In the genomic region with DNA sequence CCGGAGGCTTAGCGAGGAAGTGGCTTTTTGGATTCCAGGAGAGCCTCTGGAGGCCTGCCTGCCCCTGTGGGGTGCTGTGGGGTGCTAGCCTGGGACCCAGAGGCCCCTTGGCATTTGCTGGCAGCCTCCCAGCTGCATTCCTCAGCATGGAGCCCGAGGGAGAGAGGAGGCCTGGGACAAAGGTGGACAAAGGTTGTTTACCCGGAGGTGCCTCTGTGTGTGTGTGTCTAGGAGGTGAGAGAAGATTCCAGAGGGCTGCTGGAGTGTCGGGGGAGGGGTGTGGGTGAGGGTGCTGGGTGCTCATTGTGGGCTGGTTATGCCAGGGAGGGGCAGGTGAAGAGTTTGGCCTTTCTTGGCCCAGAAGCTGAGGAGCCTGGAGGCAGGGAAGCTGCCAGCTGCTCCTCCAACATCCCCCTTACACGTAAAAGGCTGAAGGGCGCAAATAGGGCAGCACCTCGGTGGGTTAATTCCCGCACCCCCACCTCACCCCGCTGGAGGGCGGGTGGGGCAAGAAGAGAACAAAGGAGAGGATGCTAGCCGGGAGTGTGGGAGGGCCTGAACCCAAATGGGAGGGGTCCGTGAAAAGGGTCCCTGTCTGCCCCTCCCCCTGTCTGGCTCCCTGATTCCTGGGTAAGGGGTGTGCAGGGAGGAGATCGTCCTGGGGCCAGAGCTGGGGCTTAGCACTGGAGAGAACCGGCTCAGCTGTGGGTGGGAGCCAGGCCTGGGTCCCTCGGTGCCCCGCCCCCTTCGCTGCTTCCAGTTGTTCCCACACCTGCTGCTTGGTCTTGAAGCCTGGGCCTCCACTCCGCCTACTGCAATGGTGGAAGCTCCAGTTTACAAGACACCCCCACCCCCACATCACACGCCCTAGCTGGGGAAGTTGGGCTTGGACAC, we compare ENCODE assay signal across 1 cellular context.
TF ChIP-seq lines count a peak whose summit lies in the region.

No MANE protein-coding gene starts in this region.

TF ChIP-seq in HepG2, 621 proteins besides CTCF, POLR2A, EP300 and RAD21 (continued from another document and continues in another):
- TF ChIP-seq, protein P1, sequence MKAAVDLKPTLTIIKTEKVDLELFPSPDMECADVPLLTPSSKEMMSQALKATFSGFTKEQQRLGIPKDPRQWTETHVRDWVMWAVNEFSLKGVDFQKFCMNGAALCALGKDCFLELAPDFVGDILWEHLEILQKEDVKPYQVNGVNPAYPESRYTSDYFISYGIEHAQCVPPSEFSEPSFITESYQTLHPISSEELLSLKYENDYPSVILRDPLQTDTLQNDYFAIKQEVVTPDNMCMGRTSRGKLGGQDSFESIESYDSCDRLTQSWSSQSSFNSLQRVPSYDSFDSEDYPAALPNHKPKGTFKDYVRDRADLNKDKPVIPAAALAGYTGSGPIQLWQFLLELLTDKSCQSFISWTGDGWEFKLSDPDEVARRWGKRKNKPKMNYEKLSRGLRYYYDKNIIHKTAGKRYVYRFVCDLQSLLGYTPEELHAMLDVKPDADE (CRISPR knock-in tag; IDR thresholded peaks at IDR 0.05) = no peak
- TF ChIP-seq STAG1 (CRISPR knock-in tag; IDR thresholded peaks at IDR 0.05) = no peak; the same call in 1 of the 2 replicates
- TF ChIP-seq REPIN1 (CRISPR knock-in tag; IDR thresholded peaks at IDR 0.05; ENCODE audit: borderline replicate concordance, low read depth) = peak; percentile 59; the same call in 1 of the 2 replicates
- peak; percentile 86 for TF ChIP-seq RXRA (CRISPR knock-in tag; IDR thresholded peaks at IDR 0.05)
- no peak for TF ChIP-seq MBNL3 (CRISPR knock-in tag; conservative IDR thresholded peaks at IDR 0.05)
- TF ChIP-seq ASH2L (IDR thresholded peaks at IDR 0.05; ENCODE audit: insufficient read length, low read depth, low read length) = peak; percentile 85
- TF ChIP-seq, protein P2, sequence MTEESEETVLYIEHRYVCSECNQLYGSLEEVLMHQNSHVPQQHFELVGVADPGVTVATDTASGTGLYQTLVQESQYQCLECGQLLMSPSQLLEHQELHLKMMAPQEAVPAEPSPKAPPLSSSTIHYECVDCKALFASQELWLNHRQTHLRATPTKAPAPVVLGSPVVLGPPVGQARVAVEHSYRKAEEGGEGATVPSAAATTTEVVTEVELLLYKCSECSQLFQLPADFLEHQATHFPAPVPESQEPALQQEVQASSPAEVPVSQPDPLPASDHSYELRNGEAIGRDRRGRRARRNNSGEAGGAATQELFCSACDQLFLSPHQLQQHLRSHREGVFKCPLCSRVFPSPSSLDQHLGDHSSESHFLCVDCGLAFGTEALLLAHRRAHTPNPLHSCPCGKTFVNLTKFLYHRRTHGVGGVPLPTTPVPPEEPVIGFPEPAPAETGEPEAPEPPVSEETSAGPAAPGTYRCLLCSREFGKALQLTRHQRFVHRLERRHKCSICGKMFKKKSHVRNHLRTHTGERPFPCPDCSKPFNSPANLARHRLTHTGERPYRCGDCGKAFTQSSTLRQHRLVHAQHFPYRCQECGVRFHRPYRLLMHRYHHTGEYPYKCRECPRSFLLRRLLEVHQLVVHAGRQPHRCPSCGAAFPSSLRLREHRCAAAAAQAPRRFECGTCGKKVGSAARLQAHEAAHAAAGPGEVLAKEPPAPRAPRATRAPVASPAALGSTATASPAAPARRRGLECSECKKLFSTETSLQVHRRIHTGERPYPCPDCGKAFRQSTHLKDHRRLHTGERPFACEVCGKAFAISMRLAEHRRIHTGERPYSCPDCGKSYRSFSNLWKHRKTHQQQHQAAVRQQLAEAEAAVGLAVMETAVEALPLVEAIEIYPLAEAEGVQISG (CRISPR knock-in tag; IDR thresholded peaks at IDR 0.05) = peak; percentile 48
- TF ChIP-seq ZSCAN31 (CRISPR knock-in tag; IDR thresholded peaks at IDR 0.05; ENCODE audit: low read depth) = peak; percentile 85; the same call in 1 of the 2 replicates
- no peak for TF ChIP-seq ZNF589 (CRISPR knock-in tag; conservative IDR thresholded peaks at IDR 0.05)
- TF ChIP-seq ATRX (CRISPR knock-in tag; IDR thresholded peaks at IDR 0.05; ENCODE audit: borderline replicate concordance) = no peak
- peak; percentile 77; the same call in 1 of the 2 replicates for TF ChIP-seq ZKSCAN8 (CRISPR knock-in tag; IDR thresholded peaks at IDR 0.05; ENCODE audit: borderline replicate concordance)
- TF ChIP-seq SP4 (CRISPR knock-in tag; IDR thresholded peaks at IDR 0.05) = peak; percentile 62; the same call in 1 of the 2 replicates
- TF ChIP-seq MLLT10 (CRISPR knock-in tag; IDR thresholded peaks at IDR 0.05) = no peak
- no peak for TF ChIP-seq BRCA1 (CRISPR knock-in tag; IDR thresholded peaks at IDR 0.05)
- 0 out of 2 replicates have a peak, but pooled peaks have one; percentile 71 for TF ChIP-seq ZNF224 (CRISPR knock-in tag; IDR thresholded peaks at IDR 0.05)
- TF ChIP-seq ZNF232 (CRISPR knock-in tag; IDR thresholded peaks at IDR 0.05; ENCODE audit: borderline replicate concordance) = no peak
- no peak; the same call in none of the 2 replicates for TF ChIP-seq ZNF670 (CRISPR knock-in tag; IDR thresholded peaks at IDR 0.05; ENCODE audit: borderline replicate concordance)
- no peak for TF ChIP-seq ZNF180 (CRISPR knock-in tag; IDR thresholded peaks at IDR 0.05; ENCODE audit: borderline replicate concordance, low read depth)
- TF ChIP-seq NFIB (CRISPR knock-in tag; IDR thresholded peaks at IDR 0.05; ENCODE audit: borderline replicate concordance) = no peak
- TF ChIP-seq ZNF572 (CRISPR knock-in tag; IDR thresholded peaks at IDR 0.05) = peak; percentile 36; the same call in 1 of the 2 replicates
- peak; percentile 72; the same call in 1 of the 2 replicates for TF ChIP-seq ZSCAN9 (CRISPR knock-in tag; IDR thresholded peaks at IDR 0.05; ENCODE audit: borderline replicate concordance)
- TF ChIP-seq GABPB1 (CRISPR knock-in tag; IDR thresholded peaks at IDR 0.05) = peak; percentile 52
- TF ChIP-seq, protein P3, sequence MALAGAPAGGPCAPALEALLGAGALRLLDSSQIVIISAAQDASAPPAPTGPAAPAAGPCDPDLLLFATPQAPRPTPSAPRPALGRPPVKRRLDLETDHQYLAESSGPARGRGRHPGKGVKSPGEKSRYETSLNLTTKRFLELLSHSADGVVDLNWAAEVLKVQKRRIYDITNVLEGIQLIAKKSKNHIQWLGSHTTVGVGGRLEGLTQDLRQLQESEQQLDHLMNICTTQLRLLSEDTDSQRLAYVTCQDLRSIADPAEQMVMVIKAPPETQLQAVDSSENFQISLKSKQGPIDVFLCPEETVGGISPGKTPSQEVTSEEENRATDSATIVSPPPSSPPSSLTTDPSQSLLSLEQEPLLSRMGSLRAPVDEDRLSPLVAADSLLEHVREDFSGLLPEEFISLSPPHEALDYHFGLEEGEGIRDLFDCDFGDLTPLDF (CRISPR knock-in tag; IDR thresholded peaks at IDR 0.05) = no peak
- TF ChIP-seq SIN3A (IDR thresholded peaks at IDR 0.05; ENCODE audit: borderline replicate concordance, low read depth, low read length) = peak; percentile 34; the same call in 1 of the 2 replicates
- peak; percentile 29 for TF ChIP-seq U2AF1 (optimal IDR thresholded peaks at IDR 0.05; ENCODE audit: low read depth, low read length)
- TF ChIP-seq NRL (CRISPR knock-in tag; IDR thresholded peaks at IDR 0.05; ENCODE audit: borderline replicate concordance) = peak; percentile 47
- TF ChIP-seq, protein P4, sequence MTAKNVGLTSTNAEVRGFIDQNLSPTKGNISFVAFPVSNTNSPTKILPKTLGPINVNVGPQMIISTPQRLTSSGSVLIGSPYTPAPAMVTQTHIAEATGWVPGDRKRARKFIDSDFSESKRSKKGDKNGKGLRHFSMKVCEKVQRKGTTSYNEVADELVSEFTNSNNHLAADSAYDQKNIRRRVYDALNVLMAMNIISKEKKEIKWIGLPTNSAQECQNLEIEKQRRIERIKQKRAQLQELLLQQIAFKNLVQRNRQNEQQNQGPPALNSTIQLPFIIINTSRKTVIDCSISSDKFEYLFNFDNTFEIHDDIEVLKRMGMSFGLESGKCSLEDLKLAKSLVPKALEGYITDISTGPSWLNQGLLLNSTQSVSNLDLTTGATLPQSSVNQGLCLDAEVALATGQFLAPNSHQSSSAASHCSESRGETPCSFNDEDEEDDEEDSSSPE (CRISPR knock-in tag; IDR thresholded peaks at IDR 0.05) = peak; percentile 63; the same call in 1 of the 2 replicates
- TF ChIP-seq CHCHD3 (CRISPR knock-in tag; IDR thresholded peaks at IDR 0.05) = no peak
- peak; percentile 24; the same call in 1 of the 2 replicates for TF ChIP-seq SMAD9 (CRISPR knock-in tag; IDR thresholded peaks at IDR 0.05)
- TF ChIP-seq, protein P5, sequence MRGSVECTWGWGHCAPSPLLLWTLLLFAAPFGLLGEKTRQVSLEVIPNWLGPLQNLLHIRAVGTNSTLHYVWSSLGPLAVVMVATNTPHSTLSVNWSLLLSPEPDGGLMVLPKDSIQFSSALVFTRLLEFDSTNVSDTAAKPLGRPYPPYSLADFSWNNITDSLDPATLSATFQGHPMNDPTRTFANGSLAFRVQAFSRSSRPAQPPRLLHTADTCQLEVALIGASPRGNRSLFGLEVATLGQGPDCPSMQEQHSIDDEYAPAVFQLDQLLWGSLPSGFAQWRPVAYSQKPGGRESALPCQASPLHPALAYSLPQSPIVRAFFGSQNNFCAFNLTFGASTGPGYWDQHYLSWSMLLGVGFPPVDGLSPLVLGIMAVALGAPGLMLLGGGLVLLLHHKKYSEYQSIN (CRISPR knock-in tag; IDR thresholded peaks at IDR 0.05; ENCODE audit: borderline replicate concordance) = no peak
- TF ChIP-seq PHB2 (IDR thresholded peaks at IDR 0.05; ENCODE audit: partially characterized antibody) = no peak
- TF ChIP-seq TMF1 (CRISPR knock-in tag; IDR thresholded peaks at IDR 0.05; ENCODE audit: low read depth) = 0 out of 2 replicates have a peak, but pooled peaks have one; percentile 71
- no peak for TF ChIP-seq ZNF17 (CRISPR knock-in tag; IDR thresholded peaks at IDR 0.05)
- TF ChIP-seq ZKSCAN1 (IDR thresholded peaks at IDR 0.05; ENCODE audit: low read length) = no peak
- no peak for TF ChIP-seq HIVEP1 (CRISPR knock-in tag; IDR thresholded peaks at IDR 0.05)
- TF ChIP-seq ZNF432 (CRISPR knock-in tag; IDR thresholded peaks at IDR 0.05; ENCODE audit: borderline replicate concordance) = no peak
- peak; percentile 62; the same call in 1 of the 2 replicates for TF ChIP-seq ZNF234 (CRISPR knock-in tag; conservative IDR thresholded peaks at IDR 0.05)
- TF ChIP-seq ONECUT2 (CRISPR knock-in tag; IDR thresholded peaks at IDR 0.05) = no peak
- no peak for TF ChIP-seq ZNF225 (CRISPR knock-in tag; IDR thresholded peaks at IDR 0.05)
- TF ChIP-seq, protein P6, sequence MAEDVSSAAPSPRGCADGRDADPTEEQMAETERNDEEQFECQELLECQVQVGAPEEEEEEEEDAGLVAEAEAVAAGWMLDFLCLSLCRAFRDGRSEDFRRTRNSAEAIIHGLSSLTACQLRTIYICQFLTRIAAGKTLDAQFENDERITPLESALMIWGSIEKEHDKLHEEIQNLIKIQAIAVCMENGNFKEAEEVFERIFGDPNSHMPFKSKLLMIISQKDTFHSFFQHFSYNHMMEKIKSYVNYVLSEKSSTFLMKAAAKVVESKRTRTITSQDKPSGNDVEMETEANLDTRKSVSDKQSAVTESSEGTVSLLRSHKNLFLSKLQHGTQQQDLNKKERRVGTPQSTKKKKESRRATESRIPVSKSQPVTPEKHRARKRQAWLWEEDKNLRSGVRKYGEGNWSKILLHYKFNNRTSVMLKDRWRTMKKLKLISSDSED (CRISPR knock-in tag; IDR thresholded peaks at IDR 0.05) = peak; percentile 12; the same call in 1 of the 2 replicates
- peak; percentile 58; the same call in 1 of the 2 replicates for TF ChIP-seq ZNF780A (CRISPR knock-in tag; IDR thresholded peaks at IDR 0.05)
- no peak; the same call in 1 of the 2 replicates for TF ChIP-seq KMT2A (CRISPR knock-in tag; IDR thresholded peaks at IDR 0.05)
- peak; percentile 53 for TF ChIP-seq DMAP1 (CRISPR knock-in tag; IDR thresholded peaks at IDR 0.05)
- TF ChIP-seq, protein P7, sequence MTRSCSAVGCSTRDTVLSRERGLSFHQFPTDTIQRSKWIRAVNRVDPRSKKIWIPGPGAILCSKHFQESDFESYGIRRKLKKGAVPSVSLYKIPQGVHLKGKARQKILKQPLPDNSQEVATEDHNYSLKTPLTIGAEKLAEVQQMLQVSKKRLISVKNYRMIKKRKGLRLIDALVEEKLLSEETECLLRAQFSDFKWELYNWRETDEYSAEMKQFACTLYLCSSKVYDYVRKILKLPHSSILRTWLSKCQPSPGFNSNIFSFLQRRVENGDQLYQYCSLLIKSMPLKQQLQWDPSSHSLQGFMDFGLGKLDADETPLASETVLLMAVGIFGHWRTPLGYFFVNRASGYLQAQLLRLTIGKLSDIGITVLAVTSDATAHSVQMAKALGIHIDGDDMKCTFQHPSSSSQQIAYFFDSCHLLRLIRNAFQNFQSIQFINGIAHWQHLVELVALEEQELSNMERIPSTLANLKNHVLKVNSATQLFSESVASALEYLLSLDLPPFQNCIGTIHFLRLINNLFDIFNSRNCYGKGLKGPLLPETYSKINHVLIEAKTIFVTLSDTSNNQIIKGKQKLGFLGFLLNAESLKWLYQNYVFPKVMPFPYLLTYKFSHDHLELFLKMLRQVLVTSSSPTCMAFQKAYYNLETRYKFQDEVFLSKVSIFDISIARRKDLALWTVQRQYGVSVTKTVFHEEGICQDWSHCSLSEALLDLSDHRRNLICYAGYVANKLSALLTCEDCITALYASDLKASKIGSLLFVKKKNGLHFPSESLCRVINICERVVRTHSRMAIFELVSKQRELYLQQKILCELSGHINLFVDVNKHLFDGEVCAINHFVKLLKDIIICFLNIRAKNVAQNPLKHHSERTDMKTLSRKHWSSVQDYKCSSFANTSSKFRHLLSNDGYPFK (CRISPR knock-in tag; IDR thresholded peaks at IDR 0.05; ENCODE audit: borderline replicate concordance) = peak; percentile 38; the same call in 1 of the 2 replicates
- no peak for TF ChIP-seq ZNF678 (CRISPR knock-in tag; IDR thresholded peaks at IDR 0.05)
- TF ChIP-seq TP53 (CRISPR knock-in tag; conservative IDR thresholded peaks at IDR 0.05) = no peak
- TF ChIP-seq GABPA (IDR thresholded peaks at IDR 0.05; ENCODE audit: low read depth, low read length) = no peak
- TF ChIP-seq GABPA (CRISPR knock-in tag; IDR thresholded peaks at IDR 0.05; ENCODE audit: low read depth) = peak; percentile 50
- TF ChIP-seq MBD4 (IDR thresholded peaks at IDR 0.05; ENCODE audit: borderline replicate concordance, low read length) = no peak
- TF ChIP-seq, protein P8, sequence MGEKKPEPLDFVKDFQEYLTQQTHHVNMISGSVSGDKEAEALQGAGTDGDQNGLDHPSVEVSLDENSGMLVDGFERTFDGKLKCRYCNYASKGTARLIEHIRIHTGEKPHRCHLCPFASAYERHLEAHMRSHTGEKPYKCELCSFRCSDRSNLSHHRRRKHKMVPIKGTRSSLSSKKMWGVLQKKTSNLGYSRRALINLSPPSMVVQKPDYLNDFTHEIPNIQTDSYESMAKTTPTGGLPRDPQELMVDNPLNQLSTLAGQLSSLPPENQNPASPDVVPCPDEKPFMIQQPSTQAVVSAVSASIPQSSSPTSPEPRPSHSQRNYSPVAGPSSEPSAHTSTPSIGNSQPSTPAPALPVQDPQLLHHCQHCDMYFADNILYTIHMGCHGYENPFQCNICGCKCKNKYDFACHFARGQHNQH (CRISPR knock-in tag; IDR thresholded peaks at IDR 0.05) = peak; percentile 61; the same call in 1 of the 2 replicates
- no peak for TF ChIP-seq SOX6 (IDR thresholded peaks at IDR 0.05)
- TF ChIP-seq SOX6 (CRISPR knock-in tag; IDR thresholded peaks at IDR 0.05) = peak; percentile 90
- no peak for TF ChIP-seq SIX1 (CRISPR knock-in tag; IDR thresholded peaks at IDR 0.05; ENCODE audit: borderline replicate concordance)
- peak; percentile 91 for TF ChIP-seq HDAC1 (CRISPR knock-in tag; IDR thresholded peaks at IDR 0.05)
- TF ChIP-seq BHLHE40 (IDR thresholded peaks at IDR 0.05; ENCODE audit: low read length) = no peak
- no peak for TF ChIP-seq ZNF720 (CRISPR knock-in tag; IDR thresholded peaks at IDR 0.05)
